ENCODE assay signal across 8 cellular contexts in genomic region chr2:3198671-3199192, GRCh38.
DNase-seq lines count a peak whose midpoint lies in the region; ATAC-seq and TF ChIP-seq lines count a peak whose summit lies in the region.
"Not testable (repeated sequence)": the region's sequence is repeated elsewhere in the genome, so short reads cannot be mapped to it uniquely, and the experiment has no call there.

No MANE protein-coding gene starts in this region.

- not testable (repeated sequence) for H3K27me3 ChIP-seq in CD4-positive, CD25-positive, alpha-beta regulatory T cell (ENCODE audit: control insufficient read depth, insufficient read depth, low read length); HUES48 (ENCODE audit: control insufficient read depth, insufficient read depth, low read length); iPS DF 6.9 (ENCODE audit: control insufficient read depth, insufficient read depth, low read length)

- intact Hi-C loops in natural killer cell (cut with micrococcal nuclease), result not testable (repeated sequence)

- not testable (repeated sequence) for TF ChIP-seq CTCF in natural killer cell (IDR thresholded peaks at IDR 0.05)

- H3K9me3 ChIP-seq in CD4-positive, CD25-positive, alpha-beta regulatory T cell (ENCODE audit: control insufficient read depth in 2 of 2, low read length in 2 of 2); HUES48 (ENCODE audit: control insufficient read depth, insufficient read depth, low read length); T-helper 17 cell (ENCODE audit: control insufficient read depth, low read length, poor library complexity, severe bottlenecking); iPS DF 6.9 (ENCODE audit: control insufficient read depth, insufficient read depth, low read length): not testable (repeated sequence)

- DNase-seq in CD4-positive, CD25-positive, alpha-beta regulatory T cell; T-helper 17 cell; activated T-cell treated with anti-CD3 and anti-CD28 coated beads, Interleukin-2, amount 50 U/mL, for 24 hours; effector memory CD8-positive, alpha-beta T cell; natural killer cell: not testable (repeated sequence)
- DNase-seq in iPS DF 6.9 (ENCODE audit: low read depth, low spot score), result peak; percentile 9

- H3K9me3 Mint-ChIP-seq in CD4-positive, CD25-positive, alpha-beta regulatory T cell; activated T-cell treated with anti-CD3 and anti-CD28 coated beads, Interleukin-2, amount 50 U/mL, for 24 hours; effector memory CD8-positive, alpha-beta T cell; natural killer cell; stimulated activated memory B cell treated with anti-CD40 and anti-IgM and Interleukin-4, amounts not matched to agents 10 μg/mL and 1 μg/mL and 100 μg/mL, for 72 hours: not testable (repeated sequence)

- not testable (repeated sequence) for H3K4me1 Mint-ChIP-seq in CD4-positive, CD25-positive, alpha-beta regulatory T cell; T-helper 17 cell; stimulated activated memory B cell treated with anti-CD40 and anti-IgM and Interleukin-4, amounts not matched to agents 10 μg/mL and 1 μg/mL and 100 μg/mL, for 72 hours
- peaks cover 12% of the 10 kb centered on the region for H3K4me1 Mint-ChIP-seq in activated T-cell treated with anti-CD3 and anti-CD28 coated beads, Interleukin-2, amount 50 U/mL, for 24 hours (ENCODE audit: low read depth)
- H3K4me1 Mint-ChIP-seq in effector memory CD8-positive, alpha-beta T cell (ENCODE audit: low read depth in 2 of 2), result peaks cover 14 to 21% of the 10 kb centered on the region in 2 donors
- peaks cover 37 to 45% of the 10 kb centered on the region in 2 donors for H3K4me1 Mint-ChIP-seq in natural killer cell

- H3K4me3 Mint-ChIP-seq in CD4-positive, CD25-positive, alpha-beta regulatory T cell, result peak overlapping the region in 1 of 4 donors; percentile 21
- peak overlapping the region; percentile 83 for H3K4me3 Mint-ChIP-seq in T-helper 17 cell
- H3K4me3 Mint-ChIP-seq in activated T-cell treated with anti-CD3 and anti-CD28 coated beads, Interleukin-2, amount 50 U/mL, for 24 hours; natural killer cell; stimulated activated memory B cell treated with anti-CD40 and anti-IgM and Interleukin-4, amounts not matched to agents 10 μg/mL and 1 μg/mL and 100 μg/mL, for 72 hours: not testable (repeated sequence)
- peak overlapping the region in 1 of 2 donors; percentile 51 for H3K4me3 Mint-ChIP-seq in effector memory CD8-positive, alpha-beta T cell

- H3K9ac ChIP-seq in HUES48 (ENCODE audit: low read depth, low read length), result not testable (repeated sequence)

- not testable (repeated sequence) for H3K4me1 ChIP-seq in CD4-positive, CD25-positive, alpha-beta regulatory T cell (ENCODE audit: control insufficient read depth, insufficient read depth, low read length, poor library complexity, severe bottlenecking); HUES48 (ENCODE audit: control insufficient read depth, insufficient read depth, low read length); iPS DF 6.9 (ENCODE audit: control insufficient read depth, insufficient read depth, low read length)

- H3K27ac ChIP-seq in CD4-positive, CD25-positive, alpha-beta regulatory T cell (ENCODE audit: insufficient read depth, low read length, poor library complexity, severe bottlenecking); iPS DF 6.9 (ENCODE audit: low read length): not testable (repeated sequence)
- peak overlapping the region; percentile 72 for H3K27ac ChIP-seq in HUES48 (ENCODE audit: low read depth, low read length)

- H3K27ac Mint-ChIP-seq in CD4-positive, CD25-positive, alpha-beta regulatory T cell, result peak overlapping the region in 2 of 3 donors; percentile 55 to 82
- H3K27ac Mint-ChIP-seq in T-helper 17 cell (peak overlapping the region; percentile 95), natural killer cell (peak overlapping the region; percentile 78 to 83)
- peak overlapping the region; percentile 6 for H3K27ac Mint-ChIP-seq in activated T-cell treated with anti-CD3 and anti-CD28 coated beads, Interleukin-2, amount 50 U/mL, for 24 hours
- peak overlapping the region; percentile 25 to 70 for H3K27ac Mint-ChIP-seq in effector memory CD8-positive, alpha-beta T cell
- peak overlapping the region; percentile 69 for H3K27ac Mint-ChIP-seq in stimulated activated memory B cell treated with anti-CD40 and anti-IgM and Interleukin-4, amounts not matched to agents 10 μg/mL and 1 μg/mL and 100 μg/mL, for 72 hours

- peaks cover 16% of the 10 kb centered on the region for H3K36me3 ChIP-seq in CD4-positive, CD25-positive, alpha-beta regulatory T cell (ENCODE audit: control insufficient read depth, insufficient read depth, low read length)
- H3K36me3 ChIP-seq in HUES48 (ENCODE audit: control insufficient read depth, insufficient read depth, low read length), result peaks cover 17% of the 10 kb centered on the region
- not testable (repeated sequence) for H3K36me3 ChIP-seq in iPS DF 6.9 (ENCODE audit: control insufficient read depth, insufficient read depth, low read length)

- H3K36me3 Mint-ChIP-seq in CD4-positive, CD25-positive, alpha-beta regulatory T cell, result peaks cover 29% of the 10 kb centered on the region
- H3K36me3 Mint-ChIP-seq in T-helper 17 cell (ENCODE audit: low read depth); natural killer cell: not testable (repeated sequence)
- H3K36me3 Mint-ChIP-seq in activated T-cell treated with anti-CD3 and anti-CD28 coated beads, Interleukin-2, amount 50 U/mL, for 24 hours (ENCODE audit: low read depth), result peaks cover 64% of the 10 kb centered on the region
- H3K36me3 Mint-ChIP-seq in effector memory CD8-positive, alpha-beta T cell (ENCODE audit: insufficient read depth), result peaks cover 28% of the 10 kb centered on the region
- H3K36me3 Mint-ChIP-seq in stimulated activated memory B cell treated with anti-CD40 and anti-IgM and Interleukin-4, amounts not matched to agents 10 μg/mL and 1 μg/mL and 100 μg/mL, for 72 hours, result peaks cover 72% of the 10 kb centered on the region

- not testable (repeated sequence) for H3K27me3 Mint-ChIP-seq in CD4-positive, CD25-positive, alpha-beta regulatory T cell; T-helper 17 cell; activated T-cell treated with anti-CD3 and anti-CD28 coated beads, Interleukin-2, amount 50 U/mL, for 24 hours; effector memory CD8-positive, alpha-beta T cell; natural killer cell (ENCODE audit: low read depth in 2 of 2); stimulated activated memory B cell treated with anti-CD40 and anti-IgM and Interleukin-4, amounts not matched to agents 10 μg/mL and 1 μg/mL and 100 μg/mL, for 72 hours

- ATAC-seq in CD4-positive, CD25-positive, alpha-beta regulatory T cell (ENCODE audit: low read depth in 2 of 2); T-helper 17 cell; effector memory CD8-positive, alpha-beta T cell (replicated peaks); natural killer cell; stimulated activated memory B cell treated with anti-CD40 and anti-IgM and Interleukin-4, amounts not matched to agents 10 μg/mL and 1 μg/mL and 100 μg/mL, for 72 hours: not testable (repeated sequence)

- WGBS in iPS DF 6.9 (ENCODE audit: insufficient coverage, insufficient read length), result no CpG with 5 or more reads among the region's 10 CpGs

- H3K4me3 ChIP-seq in CD4-positive, CD25-positive, alpha-beta regulatory T cell (ENCODE audit: low read depth, low read length); HUES48 (ENCODE audit: low read depth, low read length); iPS DF 6.9 (ENCODE audit: low read length): not testable (repeated sequence)

Comparison
In these comparisons a context has a peak if more than half of its experiments do, and no peak if none do; other contexts are left out.
1. H3K27ac Mint-ChIP-seq: peak in every context shown above with its lines; median percentile 95 in T-helper 17 cell; 80 in natural killer cell; 69 in stimulated activated memory B cell treated with anti-CD40 and anti-IgM and Interleukin-4, amounts not matched to agents 10 μg/mL and 1 μg/mL and 100 μg/mL, for 72 hours; 68 in CD4-positive, CD25-positive, alpha-beta regulatory T cell; 48 in effector memory CD8-positive, alpha-beta T cell; 6 in activated T-cell treated with anti-CD3 and anti-CD28 coated beads, Interleukin-2, amount 50 U/mL, for 24 hours.